ENCODE assay signal across 20 cellular contexts in the genomic region with DNA sequence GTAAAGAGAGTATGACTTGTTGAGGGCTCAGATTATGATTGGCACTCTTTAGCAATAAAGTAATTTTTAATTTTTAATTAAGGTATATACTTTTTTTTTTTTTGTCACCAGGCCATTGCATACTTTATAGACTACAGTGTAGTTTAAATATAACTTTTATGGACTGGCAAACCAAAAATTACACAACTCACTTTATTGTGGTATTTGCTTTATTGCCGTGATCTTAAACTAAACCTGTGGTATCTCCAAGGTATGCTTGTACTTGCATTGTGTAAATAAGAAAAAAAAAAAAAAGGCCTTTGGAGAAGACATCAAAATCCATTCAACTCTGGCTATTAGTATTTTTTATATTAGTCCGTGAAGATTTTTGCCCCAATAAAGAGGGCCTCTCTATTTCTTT.
DNase-seq lines count a peak whose midpoint lies in the region; ATAC-seq and TF ChIP-seq lines count a peak whose summit lies in the region.
"Had no signal": no experiment of that assay in that cellular context is flagged by ENCODE, and none has a peak within 500 bp of the region (broad histone marks: within the 10 kb centered on the region; RNA-seq: fewer than 3 reads in every experiment).

No MANE protein-coding gene starts in this region.

- H3K27me3 ChIP-seq in dorsolateral prefrontal cortex: no peaks in the 10 kb centered on the region
- H3K27me3 ChIP-seq in smooth muscle cell (ENCODE audit: low read depth): no peaks in the 10 kb centered on the region
- H3K27me3 ChIP-seq in left ventricle myocardium inferior (ENCODE audit: low read depth): no peaks in the 10 kb centered on the region
- H3K27me3 ChIP-seq: BE2C, BLaER1 had no signal

- ATAC-seq in left colon: peak; percentile 76
- no peak for ATAC-seq in GM18867 (IDR thresholded peaks at IDR 0.05; ENCODE audit: unreplicated experiment)
- ATAC-seq in GM19463 (IDR thresholded peaks at IDR 0.05; ENCODE audit: unreplicated experiment): no peak

- peaks cover 18% of the 10 kb centered on the region for H3K4me1 ChIP-seq in smooth muscle cell (ENCODE audit: low read depth)
- no peaks in the 10 kb centered on the region for H3K4me1 ChIP-seq in left ventricle myocardium inferior
- H3K4me1 ChIP-seq: BE2C, BLaER1 had no signal

- WGBS in smooth muscle cell (ENCODE audit: low lambda C conversion rate): 98% methylated on average over 2 of the region's 2 CpGs

- H2AFZ ChIP-seq in smooth muscle cell (ENCODE audit: low read depth): no peak overlapping the region

- H3F3A ChIP-seq in smooth muscle cell (ENCODE audit: low read depth): no peaks in the 10 kb centered on the region

- no peak overlapping the region for H3K4me2 ChIP-seq in smooth muscle cell
- H3K4me2 ChIP-seq: BLaER1 had no signal

- H3K4me3 ChIP-seq in dorsolateral prefrontal cortex (no peak overlapping the region), smooth muscle cell (peak overlapping the region; percentile 1), left ventricle myocardium inferior (no peak overlapping the region)
- H3K4me3 ChIP-seq: BLaER1 had no signal

- H3K27ac ChIP-seq in dorsolateral prefrontal cortex: peak overlapping the region in 30 of 59 donors; percentile 5 to 83 (median 58)
- no peak overlapping the region for H3K27ac ChIP-seq in smooth muscle cell (ENCODE audit: low read depth)
- no peak overlapping the region for H3K27ac ChIP-seq in left ventricle myocardium inferior (replicated peaks)
- H3K27ac ChIP-seq: BLaER1 had no signal

- H3K9ac ChIP-seq in smooth muscle cell (ENCODE audit: low read depth): no peak overlapping the region
- H3K9ac ChIP-seq: BLaER1 had no signal

- intact Hi-C loops in dorsolateral prefrontal cortex (cut with DNase I) (no loop called here), left colon (cut with DNase I, micrococcal nuclease) (no loop called here), left ventricle myocardium inferior (cut with micrococcal nuclease) (no loop called here)

- no peaks in the 10 kb centered on the region for H4K20me1 ChIP-seq in smooth muscle cell (ENCODE audit: low read depth)
- H4K20me1 ChIP-seq: BLaER1 had no signal

- TF ChIP-seq CTCF in dorsolateral prefrontal cortex (IDR thresholded peaks at IDR 0.05 in 54 of 56, conservative IDR thresholded peaks at IDR 0.05 in 2 of 56; ENCODE audit: low read depth in 1 of 56, partially characterized antibody in 56 of 56): no peak
- no peak for TF ChIP-seq CTCF in smooth muscle cell (IDR thresholded peaks at IDR 0.05; ENCODE audit: borderline replicate concordance, insufficient read depth, poor library complexity, severe bottlenecking)
- no peak for TF ChIP-seq CTCF in left ventricle myocardium inferior (IDR thresholded peaks at IDR 0.05; ENCODE audit: borderline replicate concordance)

- H3K36me3 ChIP-seq in smooth muscle cell (ENCODE audit: low read depth) (no peaks in the 10 kb centered on the region), left ventricle myocardium inferior (no peaks in the 10 kb centered on the region)
- H3K36me3 ChIP-seq: BE2C, BLaER1 had no signal

- H3K79me2 ChIP-seq in smooth muscle cell (ENCODE audit: low read depth): no peaks in the 10 kb centered on the region

- DNase-seq in SW480 (ENCODE audit: low spot score): peak; percentile 19
- DNase-seq in dorsolateral prefrontal cortex: no peak
- DNase-seq in left colon: no peak
- DNase-seq in smooth muscle cell (lab: John Stamatoyannopoulos, UW; ENCODE audit: unreplicated experiment): no peak
- DNase-seq in COLO668 (lab: John Stamatoyannopoulos, UW; ENCODE audit: unreplicated experiment): no peak
- no peak for DNase-seq in left ventricle myocardium inferior
- DNase-seq: 8988T; ACHN; BE2C; C1 segment of cervical spinal cord; Caco-2; Calu3; CD4-positive, alpha-beta memory T cell; CD4-positive, CD25-positive, alpha-beta regulatory T cell; CD8-positive, alpha-beta memory T cell; DMS79 treated with DMSO at 0.1 percent for 48 hours; GF-D8 had no signal

- H3K9me3 ChIP-seq in smooth muscle cell (replicated peaks; ENCODE audit: low read depth): no peaks in the 10 kb centered on the region
- peaks cover 22% of the 10 kb centered on the region for H3K9me3 ChIP-seq in left ventricle myocardium inferior (replicated peaks)
- H3K9me3 ChIP-seq: BE2C, BLaER1, Caco-2 had no signal

Comparison
In these comparisons a context has a peak if more than half of its experiments do, and no peak if none do; other contexts are left out.
1. H3K27ac ChIP-seq: peak in dorsolateral prefrontal cortex (30 of 59); none in smooth muscle cell (single experiment) and left ventricle myocardium inferior (single experiment).